21 cellular contexts compared by ENCODE assay signal in genomic region chr17:56176101-56176500, GRCh38. TPM values are rescaled to one million over a fixed set of nuclear protein-coding genes. Genes with fewer than 3 reads are reported as not detected.
A peak's percentile ranks its signal among the peaks of the same experiment; 100 is the strongest.
DNase-seq lines count a peak whose midpoint lies in the region; ATAC-seq and TF ChIP-seq lines count a peak whose summit lies in the region.
"Had no signal": no experiment of that assay in that cellular context is flagged by ENCODE, and none has a peak within 500 bp of the region (broad histone marks: within the 10 kb centered on the region; RNA-seq: fewer than 3 reads in every experiment).

No MANE protein-coding gene starts in this region.

- intact Hi-C loops in left cardiac atrium (cut with DNase I), result no loop called here

- no peak for ATAC-seq in GM18505 (IDR thresholded peaks at IDR 0.05; ENCODE audit: unreplicated experiment)
- no peak for ATAC-seq in left cardiac atrium
- ATAC-seq: activated CD4-positive, CD25-positive, alpha-beta regulatory T cell treated with anti-CD3 and anti-CD28 coated beads, Interleukin-2, amount 50 U/mL, for 24 hours had no signal

- TF ChIP-seq POLR2A in GM18505 (IDR thresholded peaks at IDR 0.05; ENCODE audit: borderline replicate concordance, extremely low read depth, insufficient read depth, insufficient read length), result no peak

- peak; percentile 86 for DNase-seq in EL
- peak; percentile 60 for DNase-seq in M059J (ENCODE audit: low read depth)
- peak; percentile 62 for DNase-seq in fibroblast of peridontal ligament (ENCODE audit: extremely low read depth)
- peak; percentile 35 for DNase-seq in renal cortical epithelial cell (ENCODE audit: low read depth)
- DNase-seq in SK-N-DZ (ENCODE audit: low spot score), result no peak
- no peak for DNase-seq in left cardiac atrium
- DNase-seq in NCI-H128 (lab: John Stamatoyannopoulos, UW; ENCODE audit: unreplicated experiment), result no peak
- DNase-seq: activated gamma-delta T cell; amygdala; endodermal cell; hypothalamus; Kasumi-1; kidney; NCI-H146; nucleus accumbens; SHP77; stimulated activated CD4-positive, alpha-beta T cell treated with anti-CD3 and anti-CD28 coated beads, Interleukin-4, amount 100 ng/mL, for 4 hours; stimulated activated CD8-positive, alpha-beta memory T cell treated with anti-CD3 and anti-CD28 coated beads, Interleukin-4, amount 100 ng/mL, for 48 hours had no signal

RNA-seq across cellular contexts. Expression of gene ANKFN1, which starts 22.8 kb away (rescaled TPM):
- 0.52 and 1.4 TPM in 2 replicates for total RNA-seq in M059J (2014; rRNA removed; shearing (Covaris generic))
- total RNA-seq in renal cortical epithelial cell (not detected in 2 replicates), left cardiac atrium (under 1 TPM in 1 of 2 donors, not detected in 1; 0.21 TPM)
- not detected in 2 replicates for polyA plus RNA-seq in SK-N-DZ (2014; cell fraction: cytosol; rRNA removed)
- not detected in 2 replicates for polyA plus RNA-seq in SK-N-DZ (2014; cell fraction: nucleus; rRNA removed)
- total RNA-seq: endodermal cell, mononuclear cell had no signal

Comparison
In these comparisons a context has a peak if more than half of its experiments do, and no peak if none do; other contexts are left out.
1. DNase-seq: peak in EL (single experiment), M059J (single experiment), fibroblast of peridontal ligament (single experiment) and renal cortical epithelial cell (single experiment); none in SK-N-DZ (single experiment), left cardiac atrium (single experiment) and NCI-H128 (single experiment).